27 cellular contexts compared by ENCODE assay signal in the genomic region with DNA sequence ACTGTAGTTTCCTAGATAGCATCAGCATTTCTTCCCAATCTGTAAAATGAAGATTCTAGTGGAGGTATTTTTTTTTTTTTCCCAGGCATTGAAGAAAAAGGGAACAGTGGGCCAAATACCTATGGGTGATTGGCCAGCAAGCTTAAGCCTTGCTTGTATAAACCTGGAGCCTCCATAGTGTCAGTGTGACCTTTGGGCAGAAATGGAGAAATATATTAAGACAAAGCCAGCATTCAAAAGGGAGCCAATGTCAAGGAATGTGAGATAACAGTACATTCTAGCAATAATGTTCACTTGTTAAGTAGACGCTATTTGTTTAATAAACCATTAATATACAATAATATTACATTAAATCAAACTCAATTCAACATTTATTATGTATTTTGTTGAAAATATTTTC.
"Had no signal": no experiment of that assay in that cellular context is flagged by ENCODE, and none has a peak within 500 bp of the region (broad histone marks: within the 10 kb centered on the region; RNA-seq: fewer than 3 reads in every experiment).

No MANE protein-coding gene starts in this region.

- FAIRE-seq: urothelium cell line had no signal

- H3K4me3 ChIP-seq: stomach, suprapubic skin, testis, thoracic aorta, thyroid gland, tibial artery, tibial nerve, transverse colon, upper lobe of left lung, upper lobe of right lung, uterus, vagina had no signal

- H3K4me1 ChIP-seq: stomach, suprapubic skin, testis, tibial artery, transverse colon, upper lobe of left lung, upper lobe of right lung, uterus, vagina had no signal

- H3K27ac ChIP-seq: stomach, suprapubic skin, testis, thoracic aorta, thyroid gland, tibial artery, tibial nerve, transverse colon, upper lobe of left lung, upper lobe of right lung, uterus, vagina had no signal

- DNase-seq: stimulated activated CD4-positive, alpha-beta T cell treated with anti-CD3 and anti-CD28 coated beads, Interleukin-2, amount 100 ng/mL, for 48 hours; stimulated activated CD4-positive, alpha-beta T cell treated with anti-CD3 and anti-CD28 coated beads, Interleukin-4, amount 100 ng/mL, for 1 hour; stimulated activated CD4-positive, alpha-beta T cell treated with anti-CD3 and anti-CD28 coated beads, Interleukin-4, amount 100 ng/mL, for 24 hours; stimulated activated CD4-positive, alpha-beta T cell treated with anti-CD3 and anti-CD28 coated beads, Interleukin-4, amount 100 ng/mL, for 4 hours; stimulated activated CD8-positive, alpha-beta memory T cell treated with anti-CD3 and anti-CD28 coated beads, Interleukin-4, amount 100 ng/mL, for 48 hours; stimulated activated naive B cell treated with anti-CD40 and anti-IgM and Interleukin-4, amounts not matched to agents 10 μg/mL and 1 μg/mL and 100 μg/mL, for 72 hours; stimulated activated naive CD4-positive, alpha-beta T cell; stimulated activated naive CD4-positive, alpha-beta T cell treated with Interleukin-2 at 50 U/mL for 16 hours; stimulated activated naive CD8-positive, alpha-beta T cell treated with anti-CD3 and anti-CD28 coated beads, Interleukin-15, amount 100 ng/mL, for 72 hours; stimulated activated naive CD8-positive, alpha-beta T cell treated with anti-CD3 and anti-CD28 coated beads, Interleukin-15, Interleukin-2, amounts not matched to agents 100 U/mL and 50 U/mL, for 24 hours; stomach; substantia nigra; testis; thyroid gland; tibial artery; transverse colon; trophoblast cell; upper lobe of left lung; upper lobe of right lung; uterus had no signal

- H3K9me3 ChIP-seq: stomach, suprapubic skin, testis, thoracic aorta, thyroid gland, tibial artery, tibial nerve, transverse colon, upper lobe of left lung, upper lobe of right lung, uterus, vagina had no signal

- H3K36me3 ChIP-seq: stomach, suprapubic skin, thoracic aorta, thyroid gland, tibial artery, tibial nerve, transverse colon, upper lobe of left lung, upper lobe of right lung, uterus, vagina had no signal

- ATAC-seq: stimulated activated effector memory CD8-positive, alpha-beta T cell treated with anti-CD3 and anti-CD28 coated beads, Interleukin-12 subunit alpha, Interleukin-12 subunit beta, amount 100 ng/mL, for 72 hours; stimulated activated memory B cell treated with anti-CD40 and anti-IgM and Interleukin-4, amounts not matched to agents 10 μg/mL and 1 μg/mL and 100 μg/mL, for 72 hours; stimulated activated naive B cell treated with anti-CD40 and anti-IgM and Interleukin-4, amounts not matched to agents 10 μg/mL and 1 μg/mL and 100 μg/mL, for 72 hours; stimulated activated naive CD8-positive, alpha-beta T cell treated with anti-CD3 and anti-CD28 coated beads, Interleukin-15, amount 100 ng/mL, for 72 hours; stimulated activated naive CD8-positive, alpha-beta T cell treated with anti-CD3 and anti-CD28 coated beads, Interleukin-15, Interleukin-2, amounts not matched to agents 100 U/mL and 50 U/mL, for 24 hours; upper lobe of right lung had no signal

- H3K27me3 ChIP-seq: suprapubic skin, testis, thyroid gland, tibial nerve, upper lobe of left lung, uterus, vagina had no signal
